In the genomic region with DNA sequence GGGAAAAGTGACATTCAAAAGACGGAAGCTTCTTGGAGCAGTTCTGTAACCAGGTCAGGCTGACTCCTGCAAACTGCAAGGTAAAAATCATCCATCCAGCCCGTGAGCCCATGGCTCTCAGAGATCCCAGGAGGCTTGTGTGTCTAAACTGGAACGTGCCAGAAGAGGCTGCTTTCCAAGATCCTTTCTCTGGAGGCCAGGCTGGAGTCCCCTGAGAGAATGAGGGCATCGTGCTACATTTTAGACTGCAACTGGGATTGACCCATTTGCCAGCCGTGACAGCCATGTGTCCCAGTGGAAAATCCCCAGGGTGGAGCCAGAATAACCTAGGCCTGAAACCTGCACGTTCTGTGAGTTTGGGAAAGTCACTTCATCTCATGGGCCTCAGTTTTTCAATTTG, we compare ENCODE assay signal across 21 cellular contexts. TPM values are rescaled to one million over a fixed set of nuclear protein-coding genes. Genes with fewer than 3 reads are reported as not detected.
DNase-seq lines count a peak whose midpoint lies in the region; ATAC-seq, FAIRE-seq and TF ChIP-seq lines count a peak whose summit lies in the region.
"Had no signal": no experiment of that assay in that cellular context is flagged by ENCODE, and none has a peak within 500 bp of the region (broad histone marks: within the 10 kb centered on the region; RNA-seq: fewer than 3 reads in every experiment).

No MANE protein-coding gene starts in this region.

- H3K9me1 ChIP-seq in K562 (ENCODE audit: control insufficient read depth, insufficient read depth, low read length): no peaks in the 10 kb centered on the region

- H3K4me3 ChIP-seq in K562 (no peak overlapping the region), gastroesophageal sphincter (no peak overlapping the region), neural progenitor cell (no peak overlapping the region)
- H3K4me3 ChIP-seq: BLaER1 treated with 17β-estradiol and CSF1 and Interleukin-3, amounts not matched to agents 10 nM and 100 nM; GM12878 had no signal

- TF ChIP-seq CTCF in K562 (IDR thresholded peaks at IDR 0.05 in 2 of 3, conservative IDR thresholded peaks at IDR 0.05 in 1 of 3; ENCODE audit: insufficient read depth in 2 of 3, low read depth in 1 of 3, low read length in 3 of 3) (no peak), gastroesophageal sphincter (IDR thresholded peaks at IDR 0.05) (no peak), neural progenitor cell (IDR thresholded peaks at IDR 0.05) (no peak)

- H2AFZ ChIP-seq in K562 (ENCODE audit: low read depth, low read length) (peak overlapping the region; percentile 69), neural progenitor cell (replicated peaks) (peak overlapping the region; percentile 6)

- H3K4me3 Mint-ChIP-seq in neural progenitor cell: no peak overlapping the region
- H3K4me3 Mint-ChIP-seq: B cell; CD4-positive, CD25-positive, alpha-beta regulatory T cell; CD8-positive, alpha-beta memory T cell; H9 had no signal

- peaks cover 21% of the 10 kb centered on the region for H3K4me1 Mint-ChIP-seq in neural progenitor cell

- no peak for FAIRE-seq in K562 (lab: Jason Lieb, UNC)
- FAIRE-seq: GM12878, GM19239 had no signal

- TF ChIP-seq POLR2A in K562 (conservative IDR thresholded peaks at IDR 0.05) (no peak), gastroesophageal sphincter (IDR thresholded peaks at IDR 0.05) (no peak)

- H4K20me1 ChIP-seq in K562 (replicated peaks; ENCODE audit: control insufficient read depth, insufficient read depth, low read length) (no peaks in the 10 kb centered on the region), neural progenitor cell (ENCODE audit: low read depth) (no peaks in the 10 kb centered on the region)
- H4K20me1 ChIP-seq: BLaER1 treated with 17β-estradiol and CSF1 and Interleukin-3, amounts not matched to agents 10 nM and 100 nM had no signal

- H3K36me3 ChIP-seq in K562 (ENCODE audit: control insufficient read depth, insufficient read depth, low read length) (no peaks in the 10 kb centered on the region), gastroesophageal sphincter (no peaks in the 10 kb centered on the region), neural progenitor cell (no peaks in the 10 kb centered on the region)
- H3K36me3 ChIP-seq: BLaER1 treated with 17β-estradiol and CSF1 and Interleukin-3, amounts not matched to agents 10 nM and 100 nM had no signal

- intact Hi-C loops in K562 (cut with micrococcal nuclease): loop anchor here (10.0 kb wide), 1 partner anchor 733 kb away; the partner anchor contains the start of gene SSH1

- peaks cover 1% of the 10 kb centered on the region for H3K36me3 Mint-ChIP-seq in neural progenitor cell
- H3K36me3 Mint-ChIP-seq: CD4-positive, CD25-positive, alpha-beta regulatory T cell had no signal

- WGBS in K562 (ENCODE audit: insufficient coverage, low coverage, missing lambda C conversion rate): 62% methylated on average over 6 of the region's 6 CpGs
- WGBS in gastroesophageal sphincter (ENCODE audit: low coverage in 1 of 2), 2 donors: 43 to 60% methylated on average over 1 to 3 of the region's 6 CpGs

- POLR2A ChIA-PET in K562 (lab: Yijun Ruan, JAX): interaction anchor here (1.2 to 1.5 kb wide), 2 partner anchors 9 to 44 kb away, joined by 3 to 4 read pairs; no protein-coding TSS in a partner anchor

- H3K9me3 ChIP-seq in K562 (replicated peaks; ENCODE audit: control insufficient read depth, insufficient read depth, low read depth, low read length) (no peaks in the 10 kb centered on the region), gastroesophageal sphincter (peaks cover 0 to 5% (median 0%) of the 10 kb centered on the region in 3 donors), neural progenitor cell (ENCODE audit: low read depth) (no peaks in the 10 kb centered on the region)
- H3K9me3 ChIP-seq: BLaER1 treated with 17β-estradiol and CSF1 and Interleukin-3, amounts not matched to agents 10 nM and 100 nM had no signal

- H3K27me3 ChIP-seq in K562 (ENCODE audit: control insufficient read depth in 2 of 2, insufficient read depth in 2 of 2, low read length in 2 of 2): no peaks in the 10 kb centered on the region
- peaks cover 8% of the 10 kb centered on the region for H3K27me3 ChIP-seq in gastroesophageal sphincter
- H3K27me3 ChIP-seq in neural progenitor cell: peaks cover 4% of the 10 kb centered on the region

- BruUV-seq in K562 (replicated peaks; lab: Mats Ljungman, UMichigan): no TSS peak

- H3K79me2 ChIP-seq in K562 (ENCODE audit: control insufficient read depth, insufficient read depth, low read length) (peaks cover 14% of the 10 kb centered on the region; the same call in 2 of the 3 replicates), neural progenitor cell (ENCODE audit: low read depth) (no peaks in the 10 kb centered on the region)

- no peaks in the 10 kb centered on the region for H3F3A ChIP-seq in neural progenitor cell (ENCODE audit: low read depth)

- H3K27ac Mint-ChIP-seq in neural progenitor cell: no peak overlapping the region
- H3K27ac Mint-ChIP-seq: CD4-positive, CD25-positive, alpha-beta regulatory T cell; H9 had no signal

- H3K27ac ChIP-seq in K562 (ENCODE audit: extremely low read depth, low read depth, low read length): peak overlapping the region; percentile 90; the same call in 2 of the 3 replicates
- peak overlapping the region in 3 of 4 donors; percentile 40 to 86 (median 61) for H3K27ac ChIP-seq in gastroesophageal sphincter
- H3K27ac ChIP-seq in neural progenitor cell: no peak overlapping the region
- H3K27ac ChIP-seq: BLaER1 treated with 17β-estradiol and CSF1 and Interleukin-3, amounts not matched to agents 10 nM and 100 nM had no signal

- peaks cover 28 to 76% of the 10 kb centered on the region in 2 experiments for H3K4me1 ChIP-seq in K562 (replicated peaks in 1 of 2; ENCODE audit: control insufficient read depth in 2 of 2, insufficient read depth in 2 of 2, low read length in 2 of 2)
- H3K4me1 ChIP-seq in gastroesophageal sphincter: peaks cover 0 to 32% (median 0%) of the 10 kb centered on the region in 3 donors
- peaks cover 3% of the 10 kb centered on the region for H3K4me1 ChIP-seq in neural progenitor cell

- in situ Hi-C loops in K562 (cut with MboI): no loop called here

- H3K9me3 Mint-ChIP-seq in neural progenitor cell: no peaks in the 10 kb centered on the region

- peaks cover 2% of the 10 kb centered on the region for H3K27me3 Mint-ChIP-seq in neural progenitor cell (ENCODE audit: insufficient read depth, low read depth)

- TF ChIP-seq RAD21 in K562 (CRISPR knock-in tag; conservative IDR thresholded peaks at IDR 0.05 in 1 of 2, IDR thresholded peaks at IDR 0.05 in 1 of 2): no peak

- CTCF ChIA-PET in K562 (lab: Yijun Ruan, JAX; ENCODE audit: low intra/inter-chr PET ratio): no interaction called here

- H3K9ac ChIP-seq in K562 (ENCODE audit: insufficient read depth in 1 of 2, low read depth in 2 of 2, low read length in 2 of 2) (peak overlapping the region in 1 of 2 experiments; percentile 80; a peak in 1 of 4 replicates), neural progenitor cell (no peak overlapping the region)
- H3K9ac ChIP-seq: BLaER1 treated with 17β-estradiol and CSF1 and Interleukin-3, amounts not matched to agents 10 nM and 100 nM had no signal

- ATAC-seq in K562 (no peak), gastroesophageal sphincter (no peak)
- ATAC-seq: GM12878 had no signal

- H3K4me2 ChIP-seq in K562 (ENCODE audit: insufficient read depth, low read length) (peak overlapping the region; percentile 43; the same call in 1 of the 2 replicates), neural progenitor cell (no peak overlapping the region)
- H3K4me2 ChIP-seq: BLaER1 treated with 17β-estradiol and CSF1 and Interleukin-3, amounts not matched to agents 10 nM and 100 nM had no signal

- TF ChIP-seq EP300 in K562 (IDR thresholded peaks at IDR 0.05; ENCODE audit: low read length) (no peak), gastroesophageal sphincter (IDR thresholded peaks at IDR 0.05) (no peak)

- DNase-seq in K562 (ENCODE audit: extremely low read depth in 1 of 4, low spot score in 3 of 4): no peak
- no peak for DNase-seq in neural progenitor cell (ENCODE audit: low spot score)
- no peak for DNase-seq in dermis blood vessel endothelial cell
- DNase-seq in superior temporal gyrus (ENCODE audit: extremely low spot score): no peak
- DNase-seq in NCI-H2081 treated with DMSO at 0.1 percent for 48 hours (lab: John Stamatoyannopoulos, UW): no peak
- DNase-seq: CD4-positive, CD25-positive, alpha-beta regulatory T cell; CD8-positive, alpha-beta memory T cell; COR-L47; DMS 273 treated with DMSO at 0.1 percent for 48 hours; DMS53; DND-41; EL; GOT3; H9 had no signal

TF ChIP-seq in K562, 482 proteins besides CTCF, POLR2A, EP300 and RAD21:
- TF ChIP-seq ZNF197 (CRISPR knock-in tag; IDR thresholded peaks at IDR 0.05; ENCODE audit: low read depth): no peak
- TF ChIP-seq CXXC5 (CRISPR knock-in tag; IDR thresholded peaks at IDR 0.05): 0 out of 2 replicates have a peak, but pooled peaks have one; percentile 8
- TF ChIP-seq SMAD4 (CRISPR knock-in tag; conservative IDR thresholded peaks at IDR 0.05): 0 out of 2 replicates have a peak, but pooled peaks have one; percentile 14

RNA-seq across cellular contexts. Expression of gene WSCD2, which starts 7.7 kb away (rescaled TPM):
- total RNA-seq in K562 (2011; cell fraction: chromatin; rRNA removed; ENCODE audit: low replicate concordance): 0.65 and 4.6 TPM in 2 replicates
- total RNA-seq in K562 (2011; cell fraction: nucleolus; rRNA removed): 0.33 and 1.8 TPM in 2 replicates
- total RNA-seq in K562 (2011; cell fraction: nucleoplasm; rRNA removed): 2.8 and 3.4 TPM in 2 replicates
- total RNA-seq in K562 (2014; rRNA removed) (4.0 and 4.9 TPM in 2 replicates), K562 (2014; rRNA removed; fragmentation: Illumina TruSeq; extraction: Trizol) (3.0 TPM in 2 replicates), K562 (2015; rRNA removed; fragmentation: Illumina TruSeq; extraction: Trizol) (13.9 and 14.1 TPM in 2 replicates), K562 (2021) (4.0 and 5.0 TPM in 2 replicates), gastroesophageal sphincter (10 to 100 TPM in 3 of 4 donors, 1 to 10 TPM in 1; 5.0 to 86.1 (median 31.6) TPM), neural progenitor cell (ENCODE audit: low replicate concordance) (3.0 and 6.6 TPM in 2 replicates), dermis blood vessel endothelial cell (not detected in 2 replicates)
- polyA plus RNA-seq in K562 (2011; rRNA removed) (0.88 and 0.91 TPM in 2 replicates), K562 (2014; fragmentation: Illumina TruSeq; extraction: Trizol) (2.8 and 5.2 TPM in 2 replicates), K562 (2014; fragmentation: Nextera tagmentation; extraction: Ambion mirVana) (under 1 TPM; 0.72 to 0.89 TPM), K562 (2014; rRNA removed) (4.1 and 6.0 TPM in 2 replicates)
- 0.15 and 0.38 TPM in 2 replicates for polyA plus RNA-seq in K562 (2011; cell fraction: cytosol; rRNA removed)
- polyA plus RNA-seq in K562 (2011; cell fraction: nucleus; rRNA removed): 0.50 and 1.4 TPM in 2 replicates
- polyA plus RNA-seq in K562 (2012): 9.3 and 12.5 TPM in 2 replicates
- 0.11 and 0.57 TPM in 2 replicates for polyA minus RNA-seq in K562 (2011; rRNA and poly(A)+ RNA removed)
- 1.2 TPM in 1 of 2 replicates, not detected in the other for polyA minus RNA-seq in K562 (2011; cell fraction: cytosol; rRNA and poly(A)+ RNA removed)
- 0.67 and 3.7 TPM in 2 replicates for polyA minus RNA-seq in K562 (2011; cell fraction: nucleus; rRNA and poly(A)+ RNA removed)
- total RNA-seq: A172; CD8-positive, alpha-beta memory T cell; GM12878; HT-29 had no signal
